14 cellular contexts compared by ENCODE assay signal in genomic region chr2:44290271-44290670, GRCh38. TPM values are rescaled to one million over a fixed set of nuclear protein-coding genes. Genes with fewer than 3 reads are reported as not detected.
DNase-seq lines count a peak whose midpoint lies in the region; ATAC-seq and TF ChIP-seq lines count a peak whose summit lies in the region.
"Had no signal": no experiment of that assay in that cellular context is flagged by ENCODE, and none has a peak within 500 bp of the region (broad histone marks: within the 10 kb centered on the region; RNA-seq: fewer than 3 reads in every experiment).

No MANE protein-coding gene starts in this region.

- ATAC-seq in IMR-90 (ENCODE audit: low read depth) (0 out of 2 replicates have a peak, but pooled peaks have one; percentile 18), heart right ventricle (no peak)
- ATAC-seq: psoas muscle had no signal

- no peak overlapping the region for H4K5ac ChIP-seq in IMR-90 (ENCODE audit: low read depth, low read length)

- no peak overlapping the region for H2BK5ac ChIP-seq in IMR-90 (ENCODE audit: low read depth, low read length, poor library complexity, severe bottlenecking)

- peaks cover 6% of the 10 kb centered on the region; the same call in 1 of the 2 replicates for H3K9me1 ChIP-seq in IMR-90 (ENCODE audit: insufficient read depth, low read length)

- no peaks in the 10 kb centered on the region for H3K36me3 ChIP-seq in IMR-90 (ENCODE audit: control insufficient read depth, insufficient read depth, low read length)
- no peaks in the 10 kb centered on the region for H3K36me3 ChIP-seq in brain microvascular endothelial cell (replicated peaks)
- no peaks in the 10 kb centered on the region for H3K36me3 ChIP-seq in heart right ventricle
- H3K36me3 ChIP-seq: esophagus squamous epithelium, SJSA1 had no signal

- DNase-seq in AG08396 (ENCODE audit: low spot score) (peak; percentile 15), IMR-90 (peak; percentile 73), brain microvascular endothelial cell (peak; percentile 61), kidney glomerular epithelial cell (lab: John Stamatoyannopoulos, UW) (peak; percentile 24), amniotic stem cell (lab: John Stamatoyannopoulos, UW) (no peak), SW480 (ENCODE audit: low spot score) (no peak), heart right ventricle (no peak), SKM-1 (lab: John Stamatoyannopoulos, UW; ENCODE audit: unreplicated experiment) (no peak)
- DNase-seq: activated naive CD4-positive, alpha-beta T cell treated with anti-CD3 and anti-CD28 coated beads, Interleukin-2, amount 50 U/mL, for 16 hours; DMS79 treated with DMSO at 0.1 percent for 48 hours; esophagus squamous epithelium; psoas muscle; stimulated activated CD4-positive, alpha-beta T cell treated with anti-CD3 and anti-CD28 coated beads, Interleukin-2, amount 100 ng/mL, for 24 hours had no signal

- no peak overlapping the region for H2BK20ac ChIP-seq in IMR-90 (ENCODE audit: low read depth, low read length)

- no peak for TF ChIP-seq CTCF in IMR-90 (conservative IDR thresholded peaks at IDR 0.05; ENCODE audit: low read depth, low read length)
- TF ChIP-seq CTCF in brain microvascular endothelial cell (IDR thresholded peaks at IDR 0.05; ENCODE audit: low read depth, low read length, missing control alignments) = no peak
- no peak for TF ChIP-seq CTCF in heart right ventricle (IDR thresholded peaks at IDR 0.05)

- no peak overlapping the region for H2AK5ac ChIP-seq in IMR-90 (ENCODE audit: low read depth, low read length)

- POLR2A ChIA-PET in IMR-90 (lab: Charles Lee; ENCODE audit: unreplicated experiment) = no interaction called here

- no TSS peak for BruUV-seq in IMR-90 (replicated peaks; lab: Mats Ljungman, UMichigan)

- CTCF ChIA-PET in IMR-90 (lab: Yijun Ruan, JAX) = no interaction called here

- H2AK9ac ChIP-seq in IMR-90 (replicated peaks; ENCODE audit: low read depth, low read length, poor library complexity) = no peak overlapping the region

- H3K9ac ChIP-seq in IMR-90 (ENCODE audit: low read depth, low read length) = no peak overlapping the region

- H4K8ac ChIP-seq in IMR-90 (ENCODE audit: low read depth in 2 of 2, low read length in 2 of 2) = no peak overlapping the region

- H3K9me3 ChIP-seq in IMR-90 (ENCODE audit: control insufficient read depth, insufficient read depth, low read length) = no peaks in the 10 kb centered on the region
- no peaks in the 10 kb centered on the region for H3K9me3 ChIP-seq in heart right ventricle
- H3K9me3 ChIP-seq: esophagus squamous epithelium, psoas muscle, SJSA1 had no signal

- H3K4me1 ChIP-seq in IMR-90 (ENCODE audit: control insufficient read depth, insufficient read depth, low read length) (peaks cover 7% of the 10 kb centered on the region), heart right ventricle (peaks cover 0 to 9% (median 4%) of the 10 kb centered on the region in 9 donors)

- H2BK15ac ChIP-seq in IMR-90 (ENCODE audit: low read depth, low read length) = no peak overlapping the region

- H3K56ac ChIP-seq in IMR-90 (ENCODE audit: extremely low read depth, insufficient read depth, low read length) = no peak overlapping the region

- no peak overlapping the region for H3K4ac ChIP-seq in IMR-90 (ENCODE audit: low read depth, low read length)

- H3K14ac ChIP-seq in IMR-90 (replicated peaks; ENCODE audit: low read depth, low read length) = no peak overlapping the region

- H3K27me3 ChIP-seq in IMR-90 (ENCODE audit: control insufficient read depth, insufficient read depth, low read length) (peaks cover 24% of the 10 kb centered on the region), brain microvascular endothelial cell (replicated peaks) (no peaks in the 10 kb centered on the region), heart right ventricle (no peaks in the 10 kb centered on the region)
- H3K27me3 ChIP-seq: SJSA1 had no signal

- no CpG with 5 or more reads among the region's 4 CpGs for WGBS in IMR-90 (ENCODE audit: extremely low coverage in 2 of 2, insufficient read length in 1 of 2), 2 experiments
- WGBS in heart right ventricle, 2 donors = 91 to 92% methylated on average over 4 of the region's 4 CpGs

- H3K4me2 ChIP-seq in IMR-90 (ENCODE audit: low read depth, low read length) = no peak overlapping the region

- no peak overlapping the region for H4K91ac ChIP-seq in IMR-90 (ENCODE audit: insufficient read depth, low read depth, low read length)

- no peak overlapping the region for H3K27ac ChIP-seq in IMR-90 (ENCODE audit: insufficient read depth, low read length)
- no peak overlapping the region for H3K27ac ChIP-seq in brain microvascular endothelial cell
- no peak overlapping the region for H3K27ac ChIP-seq in heart right ventricle
- H3K27ac ChIP-seq: esophagus squamous epithelium, psoas muscle had no signal

- intact Hi-C loops in IMR-90 (cut with micrococcal nuclease) (loop anchor here (10.0 kb wide), 1 partner anchor 665 kb away; no protein-coding TSS in a partner anchor), heart right ventricle (cut with DNase I) (loop anchor here in 7 of 10 donors (2.0 to 10.0 kb wide), 7 partner anchors 45 to 248 kb away; no protein-coding TSS in a partner anchor)

- no peak for TF ChIP-seq RAD21 in IMR-90 (IDR thresholded peaks at IDR 0.05; ENCODE audit: low read length)

- no peak for TF ChIP-seq POLR2A in IMR-90 (IDR thresholded peaks at IDR 0.05; ENCODE audit: low read depth, low read length)

- no peak overlapping the region for H3K23ac ChIP-seq in IMR-90 (ENCODE audit: low read depth, low read length)

- H2BK120ac ChIP-seq in IMR-90 (ENCODE audit: low read depth, low read length) = no peak overlapping the region

- H3K18ac ChIP-seq in IMR-90 (ENCODE audit: low read depth, low read length) = no peak overlapping the region

- no peak overlapping the region for H2AFZ ChIP-seq in IMR-90 (replicated peaks; ENCODE audit: low read length, poor library complexity)

- H3K4me3 ChIP-seq in IMR-90 (ENCODE audit: insufficient read depth, low read depth, low read length) (no peak overlapping the region), brain microvascular endothelial cell (ENCODE audit: low read depth, low read length) (no peak overlapping the region), heart right ventricle (no peak overlapping the region)
- H3K4me3 ChIP-seq: esophagus squamous epithelium, psoas muscle, SJSA1 had no signal

- H3K79me1 ChIP-seq in IMR-90 (ENCODE audit: low read depth in 1 of 2, low read length in 2 of 2) = no peaks in the 10 kb centered on the region

- peaks cover 4% of the 10 kb centered on the region; the same call in 1 of the 2 replicates for H4K20me1 ChIP-seq in IMR-90 (ENCODE audit: insufficient read depth, low read length)

- dilution Hi-C loops in IMR-90 (cut with HindIII; ENCODE audit: low sequenced_read_pairs, unreplicated experiment) = no loop called here

- in situ Hi-C loops in IMR-90 (cut with MboI; ENCODE audit: low sequenced_read_pairs) = loop anchor here (25.0 kb wide), 1 partner anchor 203 kb away; no protein-coding TSS in a partner anchor
- in situ Hi-C loops in brain microvascular endothelial cell (cut with HindIII; ENCODE audit: low pct_ligation_motif_present, low sequenced_read_pairs) = no loop called here

TF ChIP-seq in IMR-90, 13 proteins besides CTCF, POLR2A, EP300 and RAD21:
- no peak for TF ChIP-seq RCOR1 (IDR thresholded peaks at IDR 0.05; ENCODE audit: insufficient replicate concordance, low read length)
- no peak for TF ChIP-seq FOS (IDR thresholded peaks at IDR 0.05; ENCODE audit: low read depth, low read length)
- no peak for TF ChIP-seq RFX5 (IDR thresholded peaks at IDR 0.05; ENCODE audit: low read depth, low read length)
TF ChIP-seq in IMR-90: peak in this region for 0.

RNA-seq across cellular contexts. Expression of gene SLC3A1, which starts 15.0 kb away (rescaled TPM):
- total RNA-seq in IMR-90 (2012; rRNA removed) (not detected in 2 replicates), heart right ventricle (under 1 TPM in 1 of 10 donors, not detected in 9; 0.28 TPM)
- polyA plus RNA-seq in IMR-90 (2012; rRNA removed) (not detected in 2 replicates), heart right ventricle (under 1 TPM; 0.15 to 0.16 TPM)
- not detected in 2 replicates for polyA plus RNA-seq in IMR-90 (2012; cell fraction: cytosol; rRNA removed)
- polyA plus RNA-seq in IMR-90 (2012; cell fraction: nucleus; rRNA removed; ENCODE audit: low replicate concordance) = not detected in 2 replicates
- total RNA-seq: SJSA1 had no signal

Comparison
In these comparisons a context has a peak if more than half of its experiments do, and no peak if none do; other contexts are left out.
1. DNase-seq: peak in AG08396 (single experiment), IMR-90 (single experiment), brain microvascular endothelial cell (single experiment) and kidney glomerular epithelial cell (single experiment); none in amniotic stem cell (single experiment), SW480 (single experiment), heart right ventricle (0 of 2) and SKM-1 (single experiment).